In the genomic region with DNA sequence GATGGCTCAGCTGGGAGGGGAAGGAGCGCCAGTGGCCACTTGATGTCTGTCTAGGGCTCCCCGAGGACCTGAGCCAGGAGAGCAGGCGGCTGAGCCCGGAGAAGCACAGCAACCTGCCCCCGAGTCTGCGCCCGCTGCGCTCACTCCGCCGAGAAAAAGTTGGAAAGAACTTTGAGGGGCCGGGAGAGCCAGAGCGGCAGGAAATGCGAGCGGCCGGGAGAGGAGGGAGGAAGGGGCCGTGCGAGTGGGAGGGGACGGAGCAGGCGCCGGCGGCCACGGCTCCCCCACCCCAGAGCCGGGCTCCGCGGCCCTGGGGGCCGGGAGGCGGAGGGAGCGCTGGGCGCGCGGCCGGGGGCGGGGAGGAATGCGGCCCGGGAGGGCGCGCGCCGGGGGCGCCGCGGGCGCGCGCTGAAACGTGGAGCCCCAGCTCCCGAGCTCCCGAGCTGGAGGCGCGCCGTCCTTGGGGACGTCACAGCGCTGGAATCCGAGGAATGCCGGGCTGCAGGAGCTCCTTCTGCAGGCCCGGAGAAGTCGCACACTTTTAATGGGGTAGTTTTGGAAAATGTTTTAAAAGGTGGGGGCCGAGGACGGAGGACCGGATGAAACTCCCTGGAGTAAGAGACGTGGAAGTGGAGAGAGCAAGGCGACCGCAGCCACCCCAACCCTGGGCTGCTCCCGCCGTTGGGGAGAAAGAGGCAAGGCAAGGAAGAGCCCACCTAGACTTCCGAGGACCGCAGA, we compare ENCODE assay signal across 1 cellular context.
TF ChIP-seq lines count a peak whose summit lies in the region.

A gene (minus strand): TSS at position 167 of the 738 bp plus-strand sequence. CDS start 86,799 bp downstream, outside the sequence.

TF ChIP-seq in HEK293, 187 proteins besides CTCF, POLR2A, EP300 and RAD21 (continued from another document and continues in another):
- TF ChIP-seq, protein P1, sequence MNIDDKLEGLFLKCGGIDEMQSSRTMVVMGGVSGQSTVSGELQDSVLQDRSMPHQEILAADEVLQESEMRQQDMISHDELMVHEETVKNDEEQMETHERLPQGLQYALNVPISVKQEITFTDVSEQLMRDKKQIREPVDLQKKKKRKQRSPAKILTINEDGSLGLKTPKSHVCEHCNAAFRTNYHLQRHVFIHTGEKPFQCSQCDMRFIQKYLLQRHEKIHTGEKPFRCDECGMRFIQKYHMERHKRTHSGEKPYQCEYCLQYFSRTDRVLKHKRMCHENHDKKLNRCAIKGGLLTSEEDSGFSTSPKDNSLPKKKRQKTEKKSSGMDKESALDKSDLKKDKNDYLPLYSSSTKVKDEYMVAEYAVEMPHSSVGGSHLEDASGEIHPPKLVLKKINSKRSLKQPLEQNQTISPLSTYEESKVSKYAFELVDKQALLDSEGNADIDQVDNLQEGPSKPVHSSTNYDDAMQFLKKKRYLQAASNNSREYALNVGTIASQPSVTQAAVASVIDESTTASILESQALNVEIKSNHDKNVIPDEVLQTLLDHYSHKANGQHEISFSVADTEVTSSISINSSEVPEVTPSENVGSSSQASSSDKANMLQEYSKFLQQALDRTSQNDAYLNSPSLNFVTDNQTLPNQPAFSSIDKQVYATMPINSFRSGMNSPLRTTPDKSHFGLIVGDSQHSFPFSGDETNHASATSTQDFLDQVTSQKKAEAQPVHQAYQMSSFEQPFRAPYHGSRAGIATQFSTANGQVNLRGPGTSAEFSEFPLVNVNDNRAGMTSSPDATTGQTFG (tag by site-specific recombination; IDR thresholded peaks at IDR 0.05; ENCODE audit: borderline replicate concordance) = no peak
- no peak for TF ChIP-seq ZNF621 (tag by site-specific recombination; IDR thresholded peaks at IDR 0.05)
- peak; percentile 65; the same call in 1 of the 2 replicates for TF ChIP-seq ZBTB21 (tag by site-specific recombination; IDR thresholded peaks at IDR 0.05)
- TF ChIP-seq SP2 (tag by site-specific recombination; IDR thresholded peaks at IDR 0.05) = peak; percentile 40
- no peak for TF ChIP-seq ZNF426 (tag by site-specific recombination; IDR thresholded peaks at IDR 0.05)
- no peak for TF ChIP-seq ZNF521 (tag by site-specific recombination; IDR thresholded peaks at IDR 0.05)
- no peak for TF ChIP-seq ZNF624 (tag by site-specific recombination; IDR thresholded peaks at IDR 0.05)
- TF ChIP-seq ZNF394 (tag by site-specific recombination; IDR thresholded peaks at IDR 0.05; ENCODE audit: borderline replicate concordance) = no peak
- no peak for TF ChIP-seq ZNF354C (tag by site-specific recombination; IDR thresholded peaks at IDR 0.05; ENCODE audit: borderline replicate concordance, low read depth)
- TF ChIP-seq ZNF664 (tag by site-specific recombination; IDR thresholded peaks at IDR 0.05) = no peak
- no peak for TF ChIP-seq TRIM28 (IDR thresholded peaks at IDR 0.05; ENCODE audit: borderline replicate concordance, low read length)
- TF ChIP-seq KLF10 (tag by site-specific recombination; IDR thresholded peaks at IDR 0.05) = peak; percentile 98
- TF ChIP-seq ZFP41 (tag by site-specific recombination; IDR thresholded peaks at IDR 0.05; ENCODE audit: borderline replicate concordance) = no peak
- peak; percentile 90 for TF ChIP-seq ZNF341 (tag by site-specific recombination; IDR thresholded peaks at IDR 0.05; ENCODE audit: low read depth)
- no peak; the same call in 1 of the 2 replicates for TF ChIP-seq ZNF324 (tag by site-specific recombination; IDR thresholded peaks at IDR 0.05)
- TF ChIP-seq EGR2 (tag by site-specific recombination; IDR thresholded peaks at IDR 0.05; ENCODE audit: low read depth) = no peak
- TF ChIP-seq, protein P2, sequence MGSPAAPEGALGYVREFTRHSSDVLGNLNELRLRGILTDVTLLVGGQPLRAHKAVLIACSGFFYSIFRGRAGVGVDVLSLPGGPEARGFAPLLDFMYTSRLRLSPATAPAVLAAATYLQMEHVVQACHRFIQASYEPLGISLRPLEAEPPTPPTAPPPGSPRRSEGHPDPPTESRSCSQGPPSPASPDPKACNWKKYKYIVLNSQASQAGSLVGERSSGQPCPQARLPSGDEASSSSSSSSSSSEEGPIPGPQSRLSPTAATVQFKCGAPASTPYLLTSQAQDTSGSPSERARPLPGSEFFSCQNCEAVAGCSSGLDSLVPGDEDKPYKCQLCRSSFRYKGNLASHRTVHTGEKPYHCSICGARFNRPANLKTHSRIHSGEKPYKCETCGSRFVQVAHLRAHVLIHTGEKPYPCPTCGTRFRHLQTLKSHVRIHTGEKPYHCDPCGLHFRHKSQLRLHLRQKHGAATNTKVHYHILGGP (tag by site-specific recombination; IDR thresholded peaks at IDR 0.05) = no peak
- TF ChIP-seq ZNF48 (tag by site-specific recombination; IDR thresholded peaks at IDR 0.05) = no peak
- no peak for TF ChIP-seq ZNF112 (tag by site-specific recombination; IDR thresholded peaks at IDR 0.05)
- TF ChIP-seq, protein P3, sequence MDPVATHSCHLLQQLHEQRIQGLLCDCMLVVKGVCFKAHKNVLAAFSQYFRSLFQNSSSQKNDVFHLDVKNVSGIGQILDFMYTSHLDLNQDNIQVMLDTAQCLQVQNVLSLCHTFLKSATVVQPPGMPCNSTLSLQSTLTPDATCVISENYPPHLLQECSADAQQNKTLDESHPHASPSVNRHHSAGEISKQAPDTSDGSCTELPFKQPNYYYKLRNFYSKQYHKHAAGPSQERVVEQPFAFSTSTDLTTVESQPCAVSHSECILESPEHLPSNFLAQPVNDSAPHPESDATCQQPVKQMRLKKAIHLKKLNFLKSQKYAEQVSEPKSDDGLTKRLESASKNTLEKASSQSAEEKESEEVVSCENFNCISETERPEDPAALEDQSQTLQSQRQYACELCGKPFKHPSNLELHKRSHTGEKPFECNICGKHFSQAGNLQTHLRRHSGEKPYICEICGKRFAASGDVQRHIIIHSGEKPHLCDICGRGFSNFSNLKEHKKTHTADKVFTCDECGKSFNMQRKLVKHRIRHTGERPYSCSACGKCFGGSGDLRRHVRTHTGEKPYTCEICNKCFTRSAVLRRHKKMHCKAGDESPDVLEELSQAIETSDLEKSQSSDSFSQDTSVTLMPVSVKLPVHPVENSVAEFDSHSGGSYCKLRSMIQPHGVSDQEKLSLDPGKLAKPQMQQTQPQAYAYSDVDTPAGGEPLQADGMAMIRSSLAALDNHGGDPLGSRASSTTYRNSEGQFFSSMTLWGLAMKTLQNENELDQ (tag by site-specific recombination; IDR thresholded peaks at IDR 0.05; ENCODE audit: low read depth) = no peak
- no peak for TF ChIP-seq ZIC2 (tag by site-specific recombination; IDR thresholded peaks at IDR 0.05)
- TF ChIP-seq ZBTB48 (tag by site-specific recombination; IDR thresholded peaks at IDR 0.05) = no peak
- no peak for TF ChIP-seq GLI2 (tag by site-specific recombination; IDR thresholded peaks at IDR 0.05; ENCODE audit: borderline replicate concordance, low read depth)
- TF ChIP-seq, protein P4, sequence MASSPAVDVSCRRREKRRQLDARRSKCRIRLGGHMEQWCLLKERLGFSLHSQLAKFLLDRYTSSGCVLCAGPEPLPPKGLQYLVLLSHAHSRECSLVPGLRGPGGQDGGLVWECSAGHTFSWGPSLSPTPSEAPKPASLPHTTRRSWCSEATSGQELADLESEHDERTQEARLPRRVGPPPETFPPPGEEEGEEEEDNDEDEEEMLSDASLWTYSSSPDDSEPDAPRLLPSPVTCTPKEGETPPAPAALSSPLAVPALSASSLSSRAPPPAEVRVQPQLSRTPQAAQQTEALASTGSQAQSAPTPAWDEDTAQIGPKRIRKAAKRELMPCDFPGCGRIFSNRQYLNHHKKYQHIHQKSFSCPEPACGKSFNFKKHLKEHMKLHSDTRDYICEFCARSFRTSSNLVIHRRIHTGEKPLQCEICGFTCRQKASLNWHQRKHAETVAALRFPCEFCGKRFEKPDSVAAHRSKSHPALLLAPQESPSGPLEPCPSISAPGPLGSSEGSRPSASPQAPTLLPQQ (tag by site-specific recombination; IDR thresholded peaks at IDR 0.05) = 0 out of 2 replicates have a peak, but pooled peaks have one; percentile 12
- TF ChIP-seq ZSCAN30 (tag by site-specific recombination; IDR thresholded peaks at IDR 0.05) = peak; percentile 80
- TF ChIP-seq REPIN1 (tag by site-specific recombination; IDR thresholded peaks at IDR 0.05; ENCODE audit: low read depth) = no peak
- no peak for TF ChIP-seq ZXDB (tag by site-specific recombination; IDR thresholded peaks at IDR 0.05)
- TF ChIP-seq ZNF654 (tag by site-specific recombination; IDR thresholded peaks at IDR 0.05; ENCODE audit: low read depth) = no peak
- peak; percentile 93 for TF ChIP-seq ZNF335 (tag by site-specific recombination; conservative IDR thresholded peaks at IDR 0.05)
- TF ChIP-seq ZNF776 (tag by site-specific recombination; IDR thresholded peaks at IDR 0.05; ENCODE audit: borderline replicate concordance) = no peak
- TF ChIP-seq ZNF391 (tag by site-specific recombination; IDR thresholded peaks at IDR 0.05; ENCODE audit: borderline replicate concordance, low read depth) = no peak
- TF ChIP-seq ZNF791 (tag by site-specific recombination; IDR thresholded peaks at IDR 0.05) = no peak
- no peak for TF ChIP-seq SETDB1 (IDR thresholded peaks at IDR 0.05; ENCODE audit: insufficient read length, low read length)
- TF ChIP-seq ZNF133 (tag by site-specific recombination; IDR thresholded peaks at IDR 0.05) = no peak
- no peak for TF ChIP-seq MEIS1 (CRISPR knock-in tag; IDR thresholded peaks at IDR 0.05; ENCODE audit: borderline replicate concordance)
- TF ChIP-seq ZNF510 (tag by site-specific recombination; IDR thresholded peaks at IDR 0.05; ENCODE audit: insufficient replicate concordance) = no peak
- no peak for TF ChIP-seq ZNF843 (tag by site-specific recombination; IDR thresholded peaks at IDR 0.05)
- TF ChIP-seq, protein P5, sequence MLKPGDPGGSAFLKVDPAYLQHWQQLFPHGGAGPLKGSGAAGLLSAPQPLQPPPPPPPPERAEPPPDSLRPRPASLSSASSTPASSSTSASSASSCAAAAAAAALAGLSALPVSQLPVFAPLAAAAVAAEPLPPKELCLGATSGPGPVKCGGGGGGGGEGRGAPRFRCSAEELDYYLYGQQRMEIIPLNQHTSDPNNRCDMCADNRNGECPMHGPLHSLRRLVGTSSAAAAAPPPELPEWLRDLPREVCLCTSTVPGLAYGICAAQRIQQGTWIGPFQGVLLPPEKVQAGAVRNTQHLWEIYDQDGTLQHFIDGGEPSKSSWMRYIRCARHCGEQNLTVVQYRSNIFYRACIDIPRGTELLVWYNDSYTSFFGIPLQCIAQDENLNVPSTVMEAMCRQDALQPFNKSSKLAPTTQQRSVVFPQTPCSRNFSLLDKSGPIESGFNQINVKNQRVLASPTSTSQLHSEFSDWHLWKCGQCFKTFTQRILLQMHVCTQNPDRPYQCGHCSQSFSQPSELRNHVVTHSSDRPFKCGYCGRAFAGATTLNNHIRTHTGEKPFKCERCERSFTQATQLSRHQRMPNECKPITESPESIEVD (tag by site-specific recombination; IDR thresholded peaks at IDR 0.05) = no peak
- TF ChIP-seq, protein P6, sequence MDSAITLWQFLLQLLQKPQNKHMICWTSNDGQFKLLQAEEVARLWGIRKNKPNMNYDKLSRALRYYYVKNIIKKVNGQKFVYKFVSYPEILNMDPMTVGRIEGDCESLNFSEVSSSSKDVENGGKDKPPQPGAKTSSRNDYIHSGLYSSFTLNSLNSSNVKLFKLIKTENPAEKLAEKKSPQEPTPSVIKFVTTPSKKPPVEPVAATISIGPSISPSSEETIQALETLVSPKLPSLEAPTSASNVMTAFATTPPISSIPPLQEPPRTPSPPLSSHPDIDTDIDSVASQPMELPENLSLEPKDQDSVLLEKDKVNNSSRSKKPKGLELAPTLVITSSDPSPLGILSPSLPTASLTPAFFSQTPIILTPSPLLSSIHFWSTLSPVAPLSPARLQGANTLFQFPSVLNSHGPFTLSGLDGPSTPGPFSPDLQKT (IDR thresholded peaks at IDR 0.05; ENCODE audit: borderline replicate concordance, low read depth, low read length) = no peak
- no peak for TF ChIP-seq ZNF214 (tag by site-specific recombination; IDR thresholded peaks at IDR 0.05; ENCODE audit: borderline replicate concordance)
- 0 out of 2 replicates have a peak, but pooled peaks have one; percentile 8 for TF ChIP-seq SP7 (tag by site-specific recombination; IDR thresholded peaks at IDR 0.05)
- TF ChIP-seq ZNF747 (tag by site-specific recombination; IDR thresholded peaks at IDR 0.05) = no peak
- no peak for TF ChIP-seq HOXD13 (CRISPR knock-in tag; IDR thresholded peaks at IDR 0.05; ENCODE audit: borderline replicate concordance)
- no peak for TF ChIP-seq ZNF292 (tag by site-specific recombination; IDR thresholded peaks at IDR 0.05; ENCODE audit: borderline replicate concordance, low read depth)
- no peak for TF ChIP-seq ZNF416 (tag by site-specific recombination; IDR thresholded peaks at IDR 0.05)
- TF ChIP-seq, protein P7, sequence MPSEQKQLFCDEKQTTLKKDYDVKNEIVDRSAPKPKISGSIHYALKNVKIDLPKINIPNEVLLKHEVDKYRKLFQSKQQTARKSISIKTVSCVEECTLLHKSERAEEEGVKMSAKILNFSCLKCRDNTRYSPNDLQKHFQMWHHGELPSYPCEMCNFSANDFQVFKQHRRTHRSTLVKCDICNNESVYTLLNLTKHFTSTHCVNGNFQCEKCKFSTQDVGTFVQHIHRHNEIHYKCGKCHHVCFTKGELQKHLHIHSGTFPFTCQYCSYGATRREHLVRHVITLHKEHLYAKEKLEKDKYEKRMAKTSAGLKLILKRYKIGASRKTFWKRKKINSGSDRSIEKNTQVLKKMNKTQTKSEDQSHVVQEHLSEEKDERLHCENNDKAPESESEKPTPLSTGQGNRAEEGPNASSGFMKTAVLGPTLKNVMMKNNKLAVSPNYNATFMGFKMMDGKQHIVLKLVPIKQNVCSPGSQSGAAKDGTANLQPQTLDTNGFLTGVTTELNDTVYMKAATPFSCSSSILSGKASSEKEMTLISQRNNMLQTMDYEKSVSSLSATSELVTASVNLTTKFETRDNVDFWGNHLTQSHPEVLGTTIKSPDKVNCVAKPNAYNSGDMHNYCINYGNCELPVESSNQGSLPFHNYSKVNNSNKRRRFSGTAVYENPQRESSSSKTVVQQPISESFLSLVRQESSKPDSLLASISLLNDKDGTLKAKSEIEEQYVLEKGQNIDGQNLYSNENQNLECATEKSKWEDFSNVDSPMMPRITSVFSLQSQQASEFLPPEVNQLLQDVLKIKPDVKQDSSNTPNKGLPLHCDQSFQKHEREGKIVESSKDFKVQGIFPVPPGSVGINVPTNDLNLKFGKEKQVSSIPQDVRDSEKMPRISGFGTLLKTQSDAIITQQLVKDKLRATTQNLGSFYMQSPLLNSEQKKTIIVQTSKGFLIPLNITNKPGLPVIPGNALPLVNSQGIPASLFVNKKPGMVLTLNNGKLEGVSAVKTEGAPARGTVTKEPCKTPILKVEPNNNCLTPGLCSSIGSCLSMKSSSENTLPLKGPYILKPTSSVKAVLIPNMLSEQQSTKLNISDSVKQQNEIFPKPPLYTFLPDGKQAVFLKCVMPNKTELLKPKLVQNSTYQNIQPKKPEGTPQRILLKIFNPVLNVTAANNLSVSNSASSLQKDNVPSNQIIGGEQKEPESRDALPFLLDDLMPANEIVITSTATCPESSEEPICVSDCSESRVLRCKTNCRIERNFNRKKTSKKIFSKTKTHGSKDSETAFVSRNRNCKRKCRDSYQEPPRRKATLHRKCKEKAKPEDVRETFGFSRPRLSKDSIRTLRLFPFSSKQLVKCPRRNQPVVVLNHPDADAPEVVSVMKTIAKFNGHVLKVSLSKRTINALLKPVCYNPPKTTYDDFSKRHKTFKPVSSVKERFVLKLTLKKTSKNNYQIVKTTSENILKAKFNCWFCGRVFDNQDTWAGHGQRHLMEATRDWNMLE (tag by site-specific recombination; conservative IDR thresholded peaks at IDR 0.05; ENCODE audit: low read depth) = no peak
- no peak for TF ChIP-seq HOXC10 (CRISPR knock-in tag; IDR thresholded peaks at IDR 0.05)
- TF ChIP-seq KLF1 (tag by site-specific recombination; IDR thresholded peaks at IDR 0.05) = no peak
